30 cellular contexts compared by ENCODE assay signal in genomic region chr5:173153842-173154241, GRCh38.
"Had no signal": no experiment of that assay in that cellular context is flagged by ENCODE, and none has a peak within 500 bp of the region (broad histone marks: within the 10 kb centered on the region; RNA-seq: fewer than 3 reads in every experiment).

No MANE protein-coding gene starts in this region.

- H3K9me3 ChIP-seq: esophagus muscularis mucosa, gastroesophageal sphincter, heart left ventricle, lower lobe of right lung, mucosa of descending colon, thoracic aorta, tibial nerve, upper lobe of left lung, uterus had no signal

- H3K27me3 Mint-ChIP-seq: dendritic cell treated with granulocyte-macrophage colony-stimulating factor and Interleukin-4, amounts not matched to agents 40 ng/mL and 50 ng/mL, for 4 days; memory B cell; naive B cell; natural killer cell treated with Interleukin-12 subunit alpha and Interleukin-12 subunit beta and Interleukin-15 and Interleukin-18, amount 100 ng/mL, for 72 hours; progenitor cell of endocrine pancreas had no signal

- ATAC-seq: gastroesophageal sphincter; heart left ventricle; left ventricle myocardium superior; lower lobe of right lung; mucosa of descending colon; natural killer cell treated with Interleukin-12 subunit alpha and Interleukin-12 subunit beta and Interleukin-15 and Interleukin-18, amount 100 ng/mL, for 72 hours; sciatic nerve had no signal

- H3K4me2 ChIP-seq: hepatocyte, neural progenitor cell, smooth muscle cell had no signal

- H3K79me2 ChIP-seq: hepatocyte, parathyroid adenoma had no signal

- H2AFZ ChIP-seq: hepatocyte, neural progenitor cell, parathyroid adenoma had no signal

- H3K9ac ChIP-seq: neural progenitor cell, parathyroid adenoma had no signal

- H3K27ac ChIP-seq: esophagus muscularis mucosa, foreskin keratinocyte, gastroesophageal sphincter, heart left ventricle, hepatocyte, lower lobe of right lung, neural progenitor cell, parathyroid adenoma, thoracic aorta, tibial nerve, upper lobe of left lung, uterus had no signal

- H3K4me1 ChIP-seq: esophagus muscularis mucosa, foreskin keratinocyte, gastroesophageal sphincter, heart left ventricle, lower lobe of right lung, neural progenitor cell, parathyroid adenoma, tibial nerve, upper lobe of left lung, uterus had no signal

- H3K4me3 ChIP-seq: esophagus muscularis mucosa, gastroesophageal sphincter, heart left ventricle, hepatocyte, lower lobe of right lung, mucosa of descending colon, neural progenitor cell, smooth muscle cell, thoracic aorta, tibial nerve, upper lobe of left lung, uterus had no signal

- H3K36me3 ChIP-seq: neural progenitor cell, uterus had no signal

- H3K4me3 Mint-ChIP-seq: dendritic cell treated with granulocyte-macrophage colony-stimulating factor and Interleukin-4, amounts not matched to agents 40 ng/mL and 50 ng/mL, for 4 days; endodermal cell; memory B cell; mesothelial cell of epicardium; naive B cell; natural killer cell treated with Interleukin-12 subunit alpha and Interleukin-12 subunit beta and Interleukin-15 and Interleukin-18, amount 100 ng/mL, for 72 hours; neural progenitor cell had no signal

- DNase-seq: effector CD8-positive, alpha-beta T cell; endodermal cell; heart left ventricle; left cardiac atrium; left ventricle myocardium superior; lower lobe of right lung; mucosa of descending colon; naive B cell; stimulated activated CD4-positive, alpha-beta T cell treated with anti-CD3 and anti-CD28 coated beads, Interleukin-12 subunit alpha, Interleukin-12 subunit beta, amount 100 ng/mL, for 4 hours; stimulated activated CD4-positive, alpha-beta T cell treated with anti-CD3 and anti-CD28 coated beads, Interleukin-1b, Interleukin-23, amount 100 ng/mL, for 48 hours; stimulated activated CD4-positive, alpha-beta T cell treated with anti-CD3 and anti-CD28 coated beads, Interleukin-4, amount 100 ng/mL, for 1 hour; stimulated activated CD8-positive, alpha-beta memory T cell treated with anti-CD3 and anti-CD28 coated beads, Interleukin-4, amount 100 ng/mL, for 48 hours; stimulated activated naive CD4-positive, alpha-beta T cell treated with Interleukin-2 at 50 U/mL for 16 hours; upper lobe of left lung; uterus had no signal

- H3K27me3 ChIP-seq: esophagus muscularis mucosa, foreskin keratinocyte, gastroesophageal sphincter, heart left ventricle, hepatocyte, neural progenitor cell, tibial nerve, upper lobe of left lung, uterus had no signal

- H3K9me3 Mint-ChIP-seq: endodermal cell; memory B cell; natural killer cell treated with Interleukin-12 subunit alpha and Interleukin-12 subunit beta and Interleukin-15 and Interleukin-18, amount 100 ng/mL, for 72 hours; neural progenitor cell had no signal

- H3K27ac Mint-ChIP-seq: dendritic cell treated with granulocyte-macrophage colony-stimulating factor and Interleukin-4, amounts not matched to agents 40 ng/mL and 50 ng/mL, for 4 days; endodermal cell; memory B cell; mesothelial cell of epicardium; natural killer cell treated with Interleukin-12 subunit alpha and Interleukin-12 subunit beta and Interleukin-15 and Interleukin-18, amount 100 ng/mL, for 72 hours; neural progenitor cell; progenitor cell of endocrine pancreas had no signal

- H3K4me1 Mint-ChIP-seq: endodermal cell, memory B cell, mesothelial cell of epicardium, neural progenitor cell had no signal
